ENCODE assay signal across 14 cellular contexts in genomic region chr5:134462047-134462575, GRCh38. TPM values are rescaled to one million over a fixed set of nuclear protein-coding genes. Genes with fewer than 3 reads are reported as not detected.
A peak's percentile ranks its signal among the peaks of the same experiment; 100 is the strongest.
DNase-seq lines count a peak whose midpoint lies in the region; ATAC-seq and TF ChIP-seq lines count a peak whose summit lies in the region.
"Had no signal": no experiment of that assay in that cellular context is flagged by ENCODE, and none has a peak within 500 bp of the region (broad histone marks: within the 10 kb centered on the region; RNA-seq: fewer than 3 reads in every experiment).

No MANE protein-coding gene starts in this region.

- no peaks in the 10 kb centered on the region for H3K9me3 ChIP-seq in right atrium auricular region
- no peaks in the 10 kb centered on the region for H3K9me3 ChIP-seq in suprapubic skin
- H3K9me3 ChIP-seq: MG63 had no signal

- no peak overlapping the region for H2AK5ac ChIP-seq in mesendoderm (ENCODE audit: low read length)

- TF ChIP-seq CTCF in right atrium auricular region (IDR thresholded peaks at IDR 0.05), result no peak
- no peak for TF ChIP-seq CTCF in suprapubic skin (IDR thresholded peaks at IDR 0.05)

- no peak overlapping the region for H3K18ac ChIP-seq in mesendoderm (ENCODE audit: low read length)

- H3K36me3 ChIP-seq in right atrium auricular region (no peaks in the 10 kb centered on the region), mesendoderm (ENCODE audit: control insufficient read depth, insufficient read depth, low read length) (no peaks in the 10 kb centered on the region), suprapubic skin (no peaks in the 10 kb centered on the region)
- H3K36me3 ChIP-seq: MG63 had no signal

- H2BK15ac ChIP-seq in mesendoderm (replicated peaks; ENCODE audit: low read depth), result no peak overlapping the region

- no peak overlapping the region for H3K4me2 ChIP-seq in mesendoderm (ENCODE audit: low read length)

- H3K9ac ChIP-seq in mesendoderm (ENCODE audit: low read length), result no peak overlapping the region

- DNase-seq in right atrium auricular region (ENCODE audit: low spot score), result no peak
- DNase-seq in Right ventricle myocardium superior, result no peak
- peak; percentile 12 for DNase-seq in NCI-H2029 treated with DMSO at 0.1 percent for 48 hours (lab: John Stamatoyannopoulos, UW)
- DNase-seq in mesendoderm, result peak; percentile 24
- peak; percentile 37 to 49 for DNase-seq in suprapubic skin (ENCODE audit: low spot score in 2 of 2)
- DNase-seq in superior temporal gyrus (ENCODE audit: extremely low spot score), result no peak
- DNase-seq in DMS53 treated with DMSO at 0.1 percent for 48 hours (lab: John Stamatoyannopoulos, UW; ENCODE audit: unreplicated experiment), result no peak
- DNase-seq: CD8-positive, alpha-beta memory T cell; MG63; NCI-H1105; NCI-H187; NCI-H526 treated with DMSO at 0.1 percent for 48 hours had no signal

- H3K23ac ChIP-seq in mesendoderm (ENCODE audit: low read length), result no peak overlapping the region

- TF ChIP-seq POLR2A in suprapubic skin (IDR thresholded peaks at IDR 0.05), result no peak

- H3K56ac ChIP-seq in mesendoderm (ENCODE audit: low read length), result no peak overlapping the region

- no peak overlapping the region for H4K8ac ChIP-seq in mesendoderm (ENCODE audit: low read depth, low read length)

- no peaks in the 10 kb centered on the region for H3K79me1 ChIP-seq in mesendoderm (ENCODE audit: low read length)

- intact Hi-C loops in Right ventricle myocardium superior (cut with DNase I), result no loop called here

- WGBS in mesendoderm (ENCODE audit: extremely low coverage, insufficient coverage, low lambda C conversion rate), result no CpG with 5 or more reads among the region's 2 CpGs
- 100% methylated on average over 2 of the region's 2 CpGs for WGBS in suprapubic skin

- no peak for ATAC-seq in Right ventricle myocardium superior (ENCODE audit: poor library complexity)
- ATAC-seq in GM21717 (IDR thresholded peaks at IDR 0.05; ENCODE audit: unreplicated experiment), result no peak

- no peak for TF ChIP-seq EP300 in suprapubic skin (IDR thresholded peaks at IDR 0.05)

- no peaks in the 10 kb centered on the region for H3K27me3 ChIP-seq in right atrium auricular region
- no peaks in the 10 kb centered on the region for H3K27me3 ChIP-seq in mesendoderm (ENCODE audit: insufficient read depth, low read length, poor library complexity)
- no peaks in the 10 kb centered on the region for H3K27me3 ChIP-seq in suprapubic skin
- H3K27me3 ChIP-seq: MG63 had no signal

- no peaks in the 10 kb centered on the region for H3K79me2 ChIP-seq in mesendoderm (ENCODE audit: control insufficient read depth, insufficient read depth, low read length)

- no peak overlapping the region for H4K5ac ChIP-seq in mesendoderm (ENCODE audit: low read length)

- no peak overlapping the region for H3K4ac ChIP-seq in mesendoderm (ENCODE audit: low read depth, low read length)

- H3K27ac ChIP-seq in right atrium auricular region (peak overlapping the region; percentile 80 to 99), mesendoderm (ENCODE audit: low read depth, low read length) (no peak overlapping the region), suprapubic skin (no peak overlapping the region)
- H3K27ac ChIP-seq: SK-N-MC had no signal

- H3K4me1 ChIP-seq in right atrium auricular region (peaks cover 0 to 66% of the 10 kb centered on the region in 2 donors), mesendoderm (ENCODE audit: control insufficient read depth, low read depth, low read length) (peaks cover 3% of the 10 kb centered on the region), suprapubic skin (peaks cover 44% of the 10 kb centered on the region)

- no peak overlapping the region for H3K4me3 ChIP-seq in right atrium auricular region
- no peak overlapping the region for H3K4me3 ChIP-seq in mesendoderm (ENCODE audit: low read length)
- no peak overlapping the region for H3K4me3 ChIP-seq in suprapubic skin
- H3K4me3 ChIP-seq: MG63, SK-N-MC had no signal

- no peak overlapping the region for H2BK5ac ChIP-seq in mesendoderm (ENCODE audit: low read length)

- H2BK120ac ChIP-seq in mesendoderm (ENCODE audit: low read depth, low read length), result no peak overlapping the region

RNA-seq across cellular contexts. Expression of gene CDKN2AIPNL, which starts 50.4 kb away (rescaled TPM):
- total RNA-seq in right atrium auricular region, result 10 to 100 TPM; 28.2 to 32.8 TPM
- 43.1 TPM for total RNA-seq in Right ventricle myocardium superior
- polyA plus RNA-seq in mesendoderm (2013, experiment 1 of 2), result 57.0 TPM
- polyA plus RNA-seq in mesendoderm (2013, experiment 2 of 2), result 58.8 TPM
- 10 to 100 TPM; 14.7 to 21.9 (median 21.4) TPM for total RNA-seq in suprapubic skin

Comparison
In these comparisons a context has a peak if more than half of its experiments do, and no peak if none do; other contexts are left out.
1. DNase-seq: peak in NCI-H2029 treated with DMSO at 0.1 percent for 48 hours (single experiment), mesendoderm (single experiment) and suprapubic skin (2 of 2); none in right atrium auricular region (single experiment), Right ventricle myocardium superior (single experiment), superior temporal gyrus (single experiment) and DMS53 treated with DMSO at 0.1 percent for 48 hours (single experiment).
2. H3K27ac ChIP-seq: peak in right atrium auricular region (2 of 2); none in mesendoderm (single experiment) and suprapubic skin (single experiment).